In genomic region chr6:12126051-12126450, GRCh38 we compare ENCODE assay signal across 26 cellular contexts.
"Had no signal": no experiment of that assay in that cellular context is flagged by ENCODE, and none has a peak within 500 bp of the region (broad histone marks: within the 10 kb centered on the region; RNA-seq: fewer than 3 reads in every experiment).

No MANE protein-coding gene starts in this region.

- H3K4me3 Mint-ChIP-seq: activated naive CD4-positive, alpha-beta T cell treated with anti-CD3 and anti-CD28 coated beads for 36 hours; effector memory CD8-positive, alpha-beta T cell; nephron; stimulated activated naive CD8-positive, alpha-beta T cell treated with anti-CD3 and anti-CD28 coated beads, Interleukin-15, Interleukin-2, amounts not matched to agents 100 ng/mL and 50 ng/mL, for 24 hours had no signal

- H3K27me3 Mint-ChIP-seq: effector memory CD8-positive, alpha-beta T cell; stimulated activated naive CD8-positive, alpha-beta T cell treated with anti-CD3 and anti-CD28 coated beads, Interleukin-15, Interleukin-2, amounts not matched to agents 100 ng/mL and 50 ng/mL, for 24 hours had no signal

- DNase-seq: activated CD4-positive, alpha-beta T cell treated with anti-CD3 and anti-CD28 coated beads for 48 hours; activated naive CD4-positive, alpha-beta T cell treated with anti-CD3 and anti-CD28 coated beads for 36 hours; activated T-cell treated with anti-CD3 and anti-CD28 coated beads, Interleukin-2, amount 50 U/mL, for 48 hours; adrenal gland; aorta; body of pancreas; cerebellar nuclear complex; colonic mucosa; dorsolateral prefrontal cortex; effector memory CD8-positive, alpha-beta T cell; erythroblast; gastrocnemius medialis; glutamatergic neuron; left lung; lower lobe of right lung; mesenchymal stem cell; stimulated activated CD4-positive, alpha-beta T cell treated with anti-CD3 and anti-CD28 coated beads, Interleukin-12 subunit alpha, Interleukin-12 subunit beta, amount 100 ng/mL, for 4 hours; stimulated activated CD4-positive, alpha-beta T cell treated with anti-CD3 and anti-CD28 coated beads, Interleukin-4, amount 100 ng/mL, for 1 hour; T1000; trophoblast cell; WERI-Rb-1 had no signal

- H3K9me3 Mint-ChIP-seq: effector memory CD8-positive, alpha-beta T cell; nephron had no signal

- H3K4me1 Mint-ChIP-seq: nephron had no signal

- ATAC-seq: activated CD4-positive, CD25-positive, alpha-beta regulatory T cell treated with anti-CD3 and anti-CD28 coated beads, Interleukin-2, amount 50 U/mL, for 24 hours; body of pancreas; effector memory CD8-positive, alpha-beta T cell; gastrocnemius medialis; left lung; lower lobe of right lung; sciatic nerve; SK-N-SH treated with all-trans-retinoic acid at 6 μM for 48 hours had no signal

- H3K27ac Mint-ChIP-seq: effector memory CD8-positive, alpha-beta T cell; nephron; stimulated activated naive CD8-positive, alpha-beta T cell treated with anti-CD3 and anti-CD28 coated beads, Interleukin-15, Interleukin-2, amounts not matched to agents 100 ng/mL and 50 ng/mL, for 24 hours had no signal
